10 cellular contexts compared by ENCODE assay signal in genomic region chr15:41882689-41883483, GRCh38. TPM values are rescaled to one million over a fixed set of nuclear protein-coding genes. Genes with fewer than 3 reads are reported as not detected.
A peak's percentile ranks its signal among the peaks of the same experiment; 100 is the strongest.
DNase-seq lines count a peak whose midpoint lies in the region; ATAC-seq and TF ChIP-seq lines count a peak whose summit lies in the region.
"Had no signal": no experiment of that assay in that cellular context is flagged by ENCODE, and none has a peak within 500 bp of the region (broad histone marks: within the 10 kb centered on the region; RNA-seq: fewer than 3 reads in every experiment).

No MANE protein-coding gene starts in this region.

- WGBS in esophagus muscularis mucosa: 45% methylated on average over 4 of the region's 14 CpGs

- H3K4me2 ChIP-seq in DND-41 (ENCODE audit: insufficient read depth, low read length): no peak overlapping the region
- peak overlapping the region; percentile 94 for H3K4me2 ChIP-seq in neural progenitor cell

- H3F3A ChIP-seq in neural progenitor cell (ENCODE audit: low read depth): peaks cover 5% of the 10 kb centered on the region

- no peak overlapping the region for H3K4me3 Mint-ChIP-seq in neural progenitor cell

- TF ChIP-seq POLR2A in esophagus muscularis mucosa (IDR thresholded peaks at IDR 0.05; ENCODE audit: low read depth): no peak

- intact Hi-C loops in esophagus muscularis mucosa (cut with DNase I): no loop called here

- no peak overlapping the region for H3K27ac ChIP-seq in DND-41 (ENCODE audit: low read length)
- no peak overlapping the region for H3K27ac ChIP-seq in esophagus muscularis mucosa (replicated peaks in 1 of 4)
- no peak overlapping the region for H3K27ac ChIP-seq in neural progenitor cell

- DNase-seq in DND-41 (peak; percentile 8), NCI-H2171 treated with DMSO at 0.1 percent for 48 hours (lab: John Stamatoyannopoulos, UW) (peak; percentile 44), esophagus muscularis mucosa (ENCODE audit: extremely low spot score) (no peak), neural progenitor cell (ENCODE audit: low spot score) (no peak), hippocampal formation (lab: John Stamatoyannopoulos, UW) (no peak), NCI-H774 (lab: John Stamatoyannopoulos, UW) (no peak)
- no peak for DNase-seq in activated naive CD4-positive, alpha-beta T cell treated with Interleukin-2 at 50 U/mL for 16 hours
- DNase-seq: activated CD4-positive, alpha-beta T cell treated with anti-CD3 and anti-CD28 coated beads for 48 hours; NCI-H1105 had no signal

- H3K36me3 ChIP-seq in DND-41 (ENCODE audit: insufficient read depth, low read length): no peaks in the 10 kb centered on the region
- H3K36me3 ChIP-seq in esophagus muscularis mucosa: peaks cover 0 to 5% (median 0%) of the 10 kb centered on the region in 4 donors
- H3K36me3 ChIP-seq in neural progenitor cell: no peaks in the 10 kb centered on the region

- H3K4me3 ChIP-seq in DND-41 (ENCODE audit: low read depth in 1 of 2, low read length in 2 of 2) (no peak overlapping the region), esophagus muscularis mucosa (peak overlapping the region; percentile 41 to 51 (median 48)), neural progenitor cell (peak overlapping the region; percentile 51)

- no peaks in the 10 kb centered on the region for H3K79me2 ChIP-seq in DND-41 (ENCODE audit: insufficient read depth, low read length)
- no peaks in the 10 kb centered on the region for H3K79me2 ChIP-seq in neural progenitor cell (ENCODE audit: low read depth)

- TF ChIP-seq CTCF in DND-41 (IDR thresholded peaks at IDR 0.05; ENCODE audit: borderline replicate concordance, extremely low read depth, low read length, poor library complexity, severe bottlenecking): no peak
- TF ChIP-seq CTCF in esophagus muscularis mucosa (IDR thresholded peaks at IDR 0.05): no peak
- no peak for TF ChIP-seq CTCF in neural progenitor cell (IDR thresholded peaks at IDR 0.05)

- no peak for TF ChIP-seq EP300 in esophagus muscularis mucosa (IDR thresholded peaks at IDR 0.05)

- H3K4me1 Mint-ChIP-seq in neural progenitor cell: peaks cover 24% of the 10 kb centered on the region

- H4K20me1 ChIP-seq in DND-41 (ENCODE audit: insufficient read depth, low read length): no peaks in the 10 kb centered on the region
- no peaks in the 10 kb centered on the region for H4K20me1 ChIP-seq in neural progenitor cell (ENCODE audit: low read depth)

- H2AFZ ChIP-seq in DND-41 (ENCODE audit: low read depth, low read length) (no peak overlapping the region), neural progenitor cell (replicated peaks) (peak overlapping the region; percentile 92)

- H3K36me3 Mint-ChIP-seq in neural progenitor cell: peaks cover 4% of the 10 kb centered on the region

- H3K27me3 ChIP-seq in DND-41 (ENCODE audit: insufficient read depth, low read length, poor library complexity): no peaks in the 10 kb centered on the region
- H3K27me3 ChIP-seq in esophagus muscularis mucosa: peaks cover 0 to 20% (median 0%) of the 10 kb centered on the region in 4 donors
- peaks cover 57% of the 10 kb centered on the region for H3K27me3 ChIP-seq in neural progenitor cell

- ATAC-seq in DND-41 (ENCODE audit: insufficient read depth, low read depth): peak; percentile 54; the same call in 1 of the 3 replicates
- ATAC-seq in HG03159 (IDR thresholded peaks at IDR 0.05; ENCODE audit: unreplicated experiment): no peak

- peaks cover 14% of the 10 kb centered on the region for H3K27me3 Mint-ChIP-seq in neural progenitor cell (ENCODE audit: insufficient read depth, low read depth)

- H3K9ac ChIP-seq in DND-41 (ENCODE audit: low read depth, low read length) (no peak overlapping the region), neural progenitor cell (no peak overlapping the region)

- no peaks in the 10 kb centered on the region for H3K9me3 Mint-ChIP-seq in neural progenitor cell

- H3K4me1 ChIP-seq in DND-41 (ENCODE audit: insufficient read depth, low read length): no peaks in the 10 kb centered on the region
- peaks cover 14 to 20% (median 16%) of the 10 kb centered on the region in 4 donors for H3K4me1 ChIP-seq in esophagus muscularis mucosa
- H3K4me1 ChIP-seq in neural progenitor cell: peaks cover 24% of the 10 kb centered on the region

- H3K27ac Mint-ChIP-seq in neural progenitor cell: no peak overlapping the region

- H3K9me3 ChIP-seq in DND-41 (ENCODE audit: insufficient read depth, low read length, severe bottlenecking): no peaks in the 10 kb centered on the region
- no peaks in the 10 kb centered on the region for H3K9me3 ChIP-seq in esophagus muscularis mucosa
- H3K9me3 ChIP-seq in neural progenitor cell (ENCODE audit: low read depth): no peaks in the 10 kb centered on the region

RNA-seq across cellular contexts. Expression of gene SPTBN5, which starts 11.0 kb away (rescaled TPM):
- total RNA-seq in esophagus muscularis mucosa: 1 to 10 TPM in 2 of 4 donors, under 1 TPM in 2; 0.17 to 1.2 (median 0.68) TPM
- 0.15 TPM in 1 of 2 replicates, not detected in the other for total RNA-seq in neural progenitor cell (ENCODE audit: low replicate concordance)

RNA-seq across cellular contexts. Expression of gene PLA2G4B, which starts 44.2 kb away (rescaled TPM):
- total RNA-seq in esophagus muscularis mucosa (1 to 10 TPM in 3 of 4 donors, under 1 TPM in 1; 0.91 to 6.6 (median 2.5) TPM), neural progenitor cell (ENCODE audit: low replicate concordance) (2.0 and 10.1 TPM in 2 replicates)

RNA-seq across cellular contexts. Expression of gene JMJD7, which starts 55.0 kb away (rescaled TPM):
- 1 to 10 TPM; 6.2 to 9.6 (median 7.5) TPM for total RNA-seq in esophagus muscularis mucosa
- total RNA-seq in neural progenitor cell (ENCODE audit: low replicate concordance): 13.4 and 18.3 TPM in 2 replicates

Comparison
In these comparisons a context has a peak if more than half of its experiments do, and no peak if none do; other contexts are left out.
1. DNase-seq: peak in DND-41 (single experiment) and NCI-H2171 treated with DMSO at 0.1 percent for 48 hours (single experiment); none in esophagus muscularis mucosa (single experiment), neural progenitor cell (single experiment), activated naive CD4-positive, alpha-beta T cell treated with Interleukin-2 at 50 U/mL for 16 hours (single experiment), hippocampal formation (0 of 2) and NCI-H774 (single experiment).
2. H3K4me3 ChIP-seq: peak in esophagus muscularis mucosa (4 of 4) and neural progenitor cell (single experiment); none in DND-41 (0 of 2).